In genomic region chr18:25544872-25545271, GRCh38 we compare ENCODE assay signal across 21 cellular contexts.
"Had no signal": no experiment of that assay in that cellular context is flagged by ENCODE, and none has a peak within 500 bp of the region (broad histone marks: within the 10 kb centered on the region; RNA-seq: fewer than 3 reads in every experiment).

No MANE protein-coding gene starts in this region.

- H3K27me3 Mint-ChIP-seq: activated CD4-positive, alpha-beta T cell treated with anti-CD3 and anti-CD28 coated beads, Interleukin-2, amount 10 ng/mL, durations not matched to agents 24 days and 14 days; memory B cell had no signal

- H3K4me3 ChIP-seq: pancreas, psoas muscle, right atrium auricular region, spleen, upper lobe of left lung had no signal

- H3K4me1 Mint-ChIP-seq: activated CD4-positive, alpha-beta T cell treated with anti-CD3 and anti-CD28 coated beads, Interleukin-2, amount 10 ng/mL, durations not matched to agents 24 days and 14 days; brain; memory B cell; nephron progenitor cell had no signal

- H3K4me1 ChIP-seq: pancreas, psoas muscle, right atrium auricular region, spleen, upper lobe of left lung had no signal

- H3K9me3 Mint-ChIP-seq: activated CD4-positive, alpha-beta T cell treated with anti-CD3 and anti-CD28 coated beads, Interleukin-2, amount 10 ng/mL, durations not matched to agents 24 days and 14 days had no signal

- H3K4me3 Mint-ChIP-seq: activated CD4-positive, alpha-beta T cell treated with anti-CD3 and anti-CD28 coated beads, Interleukin-2, amount 10 ng/mL, durations not matched to agents 24 days and 14 days; activated CD8-positive, alpha-beta T cell treated with anti-CD3 and anti-CD28 coated beads, Interleukin-2, amount 10 ng/mL, durations not matched to agents 7 days and 5 days; brain; memory B cell; nephron progenitor cell had no signal

- H3K27ac ChIP-seq: pancreas, psoas muscle, right atrium auricular region, spleen, upper lobe of left lung had no signal

- H3K27ac Mint-ChIP-seq: activated CD4-positive, alpha-beta T cell treated with anti-CD3 and anti-CD28 coated beads, Interleukin-2, amount 10 ng/mL, durations not matched to agents 24 days and 14 days; activated CD8-positive, alpha-beta T cell treated with anti-CD3 and anti-CD28 coated beads, Interleukin-2, amount 10 ng/mL, durations not matched to agents 7 days and 5 days; activated naive CD4-positive, alpha-beta T cell treated with anti-CD3 and anti-CD28 coated beads, Interleukin-2, amount 50 U/mL, for 72 hours; brain; memory B cell; nephron progenitor cell had no signal

- H3K9me3 ChIP-seq: pancreas, psoas muscle, right atrium auricular region, upper lobe of left lung had no signal

- DNase-seq: activated CD4-positive, alpha-beta T cell treated with anti-CD3 and anti-CD28 coated beads, Interleukin-2, amount 10 ng/mL, durations not matched to agents 24 days and 14 days; activated CD8-positive, alpha-beta T cell treated with anti-CD3 and anti-CD28 coated beads, Interleukin-2, amount 10 ng/mL, durations not matched to agents 7 days and 5 days; activated gamma-delta T cell treated with Interleukin-2 at 50 U/mL for 16 hours; aorta; central memory CD4-positive, alpha-beta T cell; dermis blood vessel endothelial cell; effector CD8-positive, alpha-beta T cell; erythroblast; foreskin fibroblast; left colon; nephron progenitor cell; pancreas; psoas muscle; spleen; stimulated activated CD4-positive, alpha-beta T cell treated with anti-CD3 and anti-CD28 coated beads, Interleukin-4, amount 100 ng/mL, for 24 hours; stimulated activated naive CD8-positive, alpha-beta T cell treated with anti-CD3 and anti-CD28 coated beads, Interleukin-15, Interleukin-2, amounts not matched to agents 100 U/mL and 50 U/mL, for 24 hours; upper lobe of left lung had no signal

- H3K36me3 Mint-ChIP-seq: brain, memory B cell had no signal

- H3K36me3 ChIP-seq: pancreas, right atrium auricular region, spleen, upper lobe of left lung had no signal

- H3K27me3 ChIP-seq: pancreas, right atrium auricular region, spleen, upper lobe of left lung had no signal
